Comparison of ENCODE assay signal across 8 cellular contexts in the genomic region with DNA sequence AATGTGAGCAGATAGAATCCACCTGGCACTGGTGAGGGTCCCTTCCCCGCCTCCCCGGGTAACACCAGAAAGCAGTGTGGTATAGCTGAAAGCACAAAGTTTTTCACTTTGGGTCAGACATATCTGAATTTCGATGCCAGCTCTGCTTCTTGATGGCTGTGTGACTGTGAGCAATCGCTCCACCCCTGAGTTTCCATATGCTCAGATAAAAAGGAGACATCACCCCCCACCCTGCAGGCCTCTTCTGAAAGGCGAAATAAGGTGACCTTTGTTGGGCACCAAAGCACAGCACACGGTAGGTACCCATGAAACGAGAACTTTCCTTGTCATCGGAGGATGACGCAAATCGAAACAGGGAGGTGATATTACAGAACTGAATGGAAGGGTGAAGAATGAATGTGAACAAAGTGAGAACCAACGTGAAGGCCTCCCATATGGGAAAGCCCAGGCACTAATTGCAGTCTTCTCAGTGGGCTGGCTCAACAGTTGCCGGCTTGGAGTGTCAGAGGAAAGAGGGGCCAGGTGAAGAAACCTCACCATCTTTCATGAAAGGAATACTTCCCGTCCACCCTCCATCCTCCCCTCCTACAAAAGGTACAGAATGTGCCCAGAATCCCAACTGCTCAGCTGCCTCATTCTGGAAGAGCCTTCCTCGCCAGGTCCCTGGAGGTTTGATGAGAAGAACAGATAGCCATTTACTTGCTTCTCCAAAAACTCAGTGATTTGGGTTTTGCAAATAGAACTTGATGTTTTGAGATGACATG.
DNase-seq lines count a peak whose midpoint lies in the region; ATAC-seq, FAIRE-seq and TF ChIP-seq lines count a peak whose summit lies in the region.

No MANE protein-coding gene starts in this region.

- 87 to 91% methylated on average over 14 of the region's 14 CpGs for WGBS in heart right ventricle, 2 donors

- TF ChIP-seq CTCF in heart right ventricle (IDR thresholded peaks at IDR 0.05) = no peak

- intact Hi-C loops in heart right ventricle (cut with DNase I) = no loop called here

- H3K27ac ChIP-seq in heart right ventricle (no peak overlapping the region), caudate nucleus (ENCODE audit: low read depth, low read length) (no peak overlapping the region)

- H3K4me1 ChIP-seq in heart right ventricle = peaks cover 0 to 8% (median 0%) of the 10 kb centered on the region in 9 donors

- H3K27me3 ChIP-seq in heart right ventricle = no peaks in the 10 kb centered on the region

- H3K9me3 ChIP-seq in heart right ventricle = peaks cover 0 to 13% (median 0%) of the 10 kb centered on the region in 11 donors

- peaks cover 0 to 7% (median 0%) of the 10 kb centered on the region in 9 donors for H3K36me3 ChIP-seq in heart right ventricle

- no peak for FAIRE-seq in frontal cortex (lab: Jason Lieb, UNC)

- no peak overlapping the region for H3K4me3 ChIP-seq in heart right ventricle

- ATAC-seq in GM19372 (IDR thresholded peaks at IDR 0.05; ENCODE audit: low read depth, unreplicated experiment) (peak; percentile 51), HG03139 (IDR thresholded peaks at IDR 0.05; ENCODE audit: unreplicated experiment) (peak; percentile 61), heart right ventricle (no peak)

- DNase-seq in activated T-cell treated with anti-CD3 and anti-CD28 coated beads for 48 hours (ENCODE audit: low read depth) (peak; percentile 68), heart right ventricle (no peak), caudate nucleus (lab: John Stamatoyannopoulos, UW) (no peak), NCI-H524 treated with DMSO at 0.1 percent for 48 hours (lab: John Stamatoyannopoulos, UW) (no peak), frontal cortex (ENCODE audit: low spot score in 2 of 2) (no peak)
- peak; percentile 39 for DNase-seq in stimulated activated CD8-positive, alpha-beta memory T cell treated with anti-CD3 and anti-CD28 coated beads, Interleukin-4, amount 100 ng/mL, for 24 hours (ENCODE audit: low read depth)

Comparison
In these comparisons a context has a peak if more than half of its experiments do, and no peak if none do; other contexts are left out.
1. ATAC-seq: peak in GM19372 (single experiment) and HG03139 (single experiment); none in heart right ventricle (0 of 8).
2. DNase-seq: peak in activated T-cell treated with anti-CD3 and anti-CD28 coated beads for 48 hours (single experiment) and stimulated activated CD8-positive, alpha-beta memory T cell treated with anti-CD3 and anti-CD28 coated beads, Interleukin-4, amount 100 ng/mL, for 24 hours (single experiment); none in heart right ventricle (0 of 2), caudate nucleus (0 of 61), NCI-H524 treated with DMSO at 0.1 percent for 48 hours (single experiment) and frontal cortex (0 of 2).